Comparison of ENCODE assay signal across 9 cellular contexts in genomic region chr17:56324676-56325075, GRCh38.
"Had no signal": no experiment of that assay in that cellular context is flagged by ENCODE, and none has a peak within 500 bp of the region (broad histone marks: within the 10 kb centered on the region; RNA-seq: fewer than 3 reads in every experiment).

No MANE protein-coding gene starts in this region.

- H3K27ac Mint-ChIP-seq: IgD-negative memory B cell had no signal

- H3K36me3 ChIP-seq: HAP-1 had no signal

- H3K9me3 ChIP-seq: HAP-1 had no signal

- ATAC-seq: HCT116, HepG2 had no signal

- H3K4me1 Mint-ChIP-seq: IgD-negative memory B cell had no signal

- H3K4me3 Mint-ChIP-seq: IgD-negative memory B cell had no signal

- H3K4me3 ChIP-seq: GM23248, HAP-1 had no signal

- H2AFZ ChIP-seq: GM23248 had no signal

- H3K9ac ChIP-seq: GM23248 had no signal

- H3K9me3 Mint-ChIP-seq: IgD-negative memory B cell had no signal

- H3K4me1 ChIP-seq: HAP-1 had no signal

- DNase-seq: GOT3, H7, KBM-7 had no signal

- H3K36me3 Mint-ChIP-seq: IgD-negative memory B cell had no signal

- H3K27ac ChIP-seq: GM23248, HL-60 had no signal
